In genomic region chr9:14616188-14616982, GRCh38 we compare ENCODE assay signal across 7 cellular contexts.
DNase-seq lines count a peak whose midpoint lies in the region; ATAC-seq and TF ChIP-seq lines count a peak whose summit lies in the region.

No MANE protein-coding gene starts in this region.

- in situ Hi-C loops in IMR-90 (cut with MboI; ENCODE audit: low sequenced_read_pairs): loop anchor here (5.0 kb wide), 1 partner anchor 146 kb away; no protein-coding TSS in a partner anchor

- H3K18ac ChIP-seq in IMR-90 (ENCODE audit: low read depth, low read length) (no peak overlapping the region), neuronal stem cell (ENCODE audit: low read length) (no peak overlapping the region)

- ATAC-seq in GM21529 (IDR thresholded peaks at IDR 0.05; ENCODE audit: unreplicated experiment) (peak; percentile 87), IMR-90 (ENCODE audit: low read depth) (peak; percentile 82), esophagus mucosa (peak; percentile 38)

- H3K27me3 ChIP-seq in GM06990 (replicated peaks; ENCODE audit: control insufficient read depth, insufficient read depth, low read length): no peaks in the 10 kb centered on the region
- H3K27me3 ChIP-seq in IMR-90 (ENCODE audit: control insufficient read depth, insufficient read depth, low read length): no peaks in the 10 kb centered on the region
- H3K27me3 ChIP-seq in neuronal stem cell (ENCODE audit: control insufficient read depth in 3 of 3, insufficient read depth in 3 of 3, low read depth in 1 of 3, low read length in 3 of 3): no peaks in the 10 kb centered on the region

- no peak overlapping the region for H3K14ac ChIP-seq in IMR-90 (replicated peaks; ENCODE audit: low read depth, low read length)
- no peak overlapping the region for H3K14ac ChIP-seq in neuronal stem cell (ENCODE audit: low read length)

- TF ChIP-seq POLR2A in IMR-90 (IDR thresholded peaks at IDR 0.05; ENCODE audit: low read depth, low read length): no peak

- BruUV-seq in IMR-90 (replicated peaks; lab: Mats Ljungman, UMichigan): no TSS peak

- no peak overlapping the region for H3K9ac ChIP-seq in IMR-90 (ENCODE audit: low read depth, low read length)
- H3K9ac ChIP-seq in neuronal stem cell (ENCODE audit: low read depth, low read length, poor library complexity): no peak overlapping the region

- H4K5ac ChIP-seq in IMR-90 (ENCODE audit: low read depth, low read length): no peak overlapping the region

- H3K9me3 ChIP-seq in IMR-90 (ENCODE audit: control insufficient read depth, insufficient read depth, low read length) (no peaks in the 10 kb centered on the region), neuronal stem cell (replicated peaks in 1 of 2; ENCODE audit: control insufficient read depth in 2 of 2, insufficient read depth in 1 of 2, low read depth in 1 of 2, low read length in 2 of 2) (no peaks in the 10 kb centered on the region)

- no peak overlapping the region for H2AK9ac ChIP-seq in IMR-90 (replicated peaks; ENCODE audit: low read depth, low read length, poor library complexity)

- no peaks in the 10 kb centered on the region for H3K4me1 ChIP-seq in IMR-90 (ENCODE audit: control insufficient read depth, insufficient read depth, low read length)
- no peaks in the 10 kb centered on the region for H3K4me1 ChIP-seq in neuronal stem cell (ENCODE audit: control insufficient read depth in 2 of 2, insufficient read depth in 1 of 2, low read depth in 1 of 2, low read length in 2 of 2)

- H2BK15ac ChIP-seq in IMR-90 (ENCODE audit: low read depth, low read length) (no peak overlapping the region), neuronal stem cell (ENCODE audit: low read length) (no peak overlapping the region)

- H2BK5ac ChIP-seq in IMR-90 (ENCODE audit: low read depth, low read length, poor library complexity, severe bottlenecking): no peak overlapping the region
- no peak overlapping the region for H2BK5ac ChIP-seq in neuronal stem cell (ENCODE audit: low read length)

- dilution Hi-C loops in IMR-90 (cut with HindIII; ENCODE audit: low sequenced_read_pairs, unreplicated experiment): no loop called here

- no peak overlapping the region for H2BK12ac ChIP-seq in neuronal stem cell (ENCODE audit: low read length)

- POLR2A ChIA-PET in IMR-90 (lab: Charles Lee; ENCODE audit: unreplicated experiment): no interaction called here

- H3K23ac ChIP-seq in IMR-90 (ENCODE audit: low read depth, low read length) (no peak overlapping the region), neuronal stem cell (ENCODE audit: low read depth, low read length, poor library complexity) (no peak overlapping the region)

- no peak overlapping the region for H3K56ac ChIP-seq in IMR-90 (ENCODE audit: extremely low read depth, insufficient read depth, low read length)

- intact Hi-C loops in IMR-90 (cut with micrococcal nuclease): loop anchor here (1.0 kb wide), 2 partner anchors 36 to 152 kb away; no protein-coding TSS in a partner anchor

- peak; percentile 52 for TF ChIP-seq CTCF in GM06990 (IDR thresholded peaks at IDR 0.05; ENCODE audit: insufficient read depth, low read length, poor library complexity, severe bottlenecking)
- TF ChIP-seq CTCF in IMR-90 (conservative IDR thresholded peaks at IDR 0.05; ENCODE audit: low read depth, low read length): peak; percentile 74

- no peaks in the 10 kb centered on the region; the same call in 1 of the 2 replicates for H3K9me1 ChIP-seq in IMR-90 (ENCODE audit: insufficient read depth, low read length)

- H4K91ac ChIP-seq in IMR-90 (ENCODE audit: insufficient read depth, low read depth, low read length): no peak overlapping the region
- H4K91ac ChIP-seq in neuronal stem cell (ENCODE audit: low read depth, low read length, poor library complexity): no peak overlapping the region

- no peak overlapping the region for H4K8ac ChIP-seq in IMR-90 (ENCODE audit: low read depth in 2 of 2, low read length in 2 of 2)
- H4K8ac ChIP-seq in neuronal stem cell (ENCODE audit: low read depth, low read length): no peak overlapping the region

- TF ChIP-seq RAD21 in IMR-90 (IDR thresholded peaks at IDR 0.05; ENCODE audit: low read length): peak; percentile 71

- no peak overlapping the region for H2AK5ac ChIP-seq in IMR-90 (ENCODE audit: low read depth, low read length)
- no peak overlapping the region for H2AK5ac ChIP-seq in neuronal stem cell (ENCODE audit: low read depth, low read length)

- H3K4ac ChIP-seq in IMR-90 (ENCODE audit: low read depth, low read length) (no peak overlapping the region), neuronal stem cell (ENCODE audit: low read length) (no peak overlapping the region)

- H3K27ac ChIP-seq in IMR-90 (ENCODE audit: insufficient read depth, low read length) (no peak overlapping the region), neuronal stem cell (replicated peaks; ENCODE audit: low read length) (no peak overlapping the region)

- no peak overlapping the region for H2AFZ ChIP-seq in IMR-90 (replicated peaks; ENCODE audit: low read length, poor library complexity)
- no peak overlapping the region for H2AFZ ChIP-seq in neuronal stem cell (ENCODE audit: low read length)

- peak; percentile 14 for DNase-seq in GM06990 (ENCODE audit: extremely low read depth, insufficient read length)
- peak; percentile 73 for DNase-seq in IMR-90
- peak; percentile 44 for DNase-seq in RPMI8226
- peak; percentile 4 for DNase-seq in neuronal stem cell (ENCODE audit: low spot score)
- no peak for DNase-seq in UCSD-AML1 (lab: John Stamatoyannopoulos, UW; ENCODE audit: unreplicated experiment)

- H3K4me3 ChIP-seq in GM06990 (replicated peaks; ENCODE audit: low read depth, low read length) (no peak overlapping the region), IMR-90 (ENCODE audit: insufficient read depth, low read depth, low read length) (no peak overlapping the region), neuronal stem cell (ENCODE audit: low read length in 2 of 2) (no peak overlapping the region)

- no peak overlapping the region for H2BK120ac ChIP-seq in IMR-90 (ENCODE audit: low read depth, low read length)
- no peak overlapping the region for H2BK120ac ChIP-seq in neuronal stem cell (ENCODE audit: low read depth, low read length)

- CTCF ChIA-PET in IMR-90 (lab: Yijun Ruan, JAX): interaction anchor here (0.6 to 1.9 kb wide), 4 partner anchors 36 to 784 kb away, joined by 3 to 8 read pairs (median 6); no protein-coding TSS in a partner anchor

- H4K20me1 ChIP-seq in IMR-90 (ENCODE audit: insufficient read depth, low read length): no peaks in the 10 kb centered on the region

- no peak overlapping the region for H2BK20ac ChIP-seq in IMR-90 (ENCODE audit: low read depth, low read length)

- no peaks in the 10 kb centered on the region for H3K79me1 ChIP-seq in IMR-90 (ENCODE audit: low read depth in 1 of 2, low read length in 2 of 2)
- H3K79me1 ChIP-seq in neuronal stem cell (ENCODE audit: low read depth, low read length): no peaks in the 10 kb centered on the region

- H3K4me2 ChIP-seq in IMR-90 (ENCODE audit: low read depth, low read length) (no peak overlapping the region), neuronal stem cell (ENCODE audit: insufficient read depth, low read length, poor library complexity, severe bottlenecking) (no peak overlapping the region)

- H3K36me3 ChIP-seq in GM06990 (ENCODE audit: control insufficient read depth, insufficient read depth, low read length): peaks cover 3% of the 10 kb centered on the region; the same call in 1 of the 2 replicates
- no peaks in the 10 kb centered on the region for H3K36me3 ChIP-seq in IMR-90 (ENCODE audit: control insufficient read depth, insufficient read depth, low read length)
- peaks cover 0 to 13% of the 10 kb centered on the region in 2 donors for H3K36me3 ChIP-seq in neuronal stem cell (replicated peaks in 1 of 2; ENCODE audit: control insufficient read depth in 2 of 2, insufficient read depth in 2 of 2, low read length in 2 of 2)

- WGBS in IMR-90 (ENCODE audit: extremely low coverage in 2 of 2, insufficient read length in 1 of 2), 2 experiments: no CpG with 5 or more reads among the region's 3 CpGs
- WGBS in neuronal stem cell (ENCODE audit: extremely low coverage in 2 of 2, insufficient read length in 2 of 2, insufficient replicate concordance in 1 of 2), 2 donors: no CpG with 5 or more reads among the region's 3 CpGs

TF ChIP-seq in IMR-90, 13 proteins besides CTCF, POLR2A, EP300 and RAD21:
- no peak for TF ChIP-seq RCOR1 (IDR thresholded peaks at IDR 0.05; ENCODE audit: insufficient replicate concordance, low read length)
- TF ChIP-seq SMC3 (IDR thresholded peaks at IDR 0.05; ENCODE audit: low read depth, low read length): peak; percentile 81
